ENCODE assay signal across 17 cellular contexts in the genomic region with DNA sequence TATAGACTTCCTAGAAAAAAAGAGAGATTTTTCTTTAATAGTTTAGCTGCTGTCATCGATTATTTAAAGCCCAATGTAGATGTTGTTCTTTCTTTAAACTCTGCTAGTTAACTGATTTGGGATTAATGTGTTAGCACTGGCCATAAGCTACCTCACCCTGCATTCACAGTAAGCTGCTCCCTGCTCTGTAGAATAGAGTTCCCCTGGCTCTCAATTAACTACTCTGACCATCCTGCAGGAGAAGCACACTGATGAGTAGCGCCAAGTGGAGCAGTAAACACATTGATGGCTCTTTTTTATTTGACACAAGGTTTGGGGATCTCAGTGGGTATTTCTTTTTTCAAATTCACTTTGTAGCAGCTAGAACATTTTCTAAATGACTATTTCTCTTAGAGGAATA.
DNase-seq lines count a peak whose midpoint lies in the region; ATAC-seq and TF ChIP-seq lines count a peak whose summit lies in the region.
"Had no signal": no experiment of that assay in that cellular context is flagged by ENCODE, and none has a peak within 500 bp of the region (broad histone marks: within the 10 kb centered on the region; RNA-seq: fewer than 3 reads in every experiment).

No MANE protein-coding gene starts in this region.

- DNase-seq in GM23338 (ENCODE audit: low spot score) (no peak), WERI-Rb-1 (peak; percentile 41), nephron progenitor cell (no peak), medulla oblongata (ENCODE audit: extremely low spot score) (no peak), left cardiac atrium (no peak)
- DNase-seq: ACHN; Caco-2; CD4-positive, alpha-beta T cell; GOT3; H7; IMR-90 had no signal

- intact Hi-C loops in left cardiac atrium (cut with DNase I), result no loop called here

- no peaks in the 10 kb centered on the region for H3K36me3 ChIP-seq in GM23338 (ENCODE audit: insufficient read depth)
- no peaks in the 10 kb centered on the region for H3K36me3 ChIP-seq in HEK293 (ENCODE audit: control insufficient read depth in 2 of 2, insufficient read depth in 1 of 2, low read length in 2 of 2)
- H3K36me3 ChIP-seq in WERI-Rb-1, result no peaks in the 10 kb centered on the region

- H3K27me3 Mint-ChIP-seq in GM23338 (ENCODE audit: insufficient read depth, low read depth, poor library complexity) (no peaks in the 10 kb centered on the region), nephron progenitor cell (ENCODE audit: low read depth, poor library complexity) (no peaks in the 10 kb centered on the region)
- H3K27me3 Mint-ChIP-seq: CD4-positive, alpha-beta T cell had no signal

- peaks cover 12% of the 10 kb centered on the region for H3K4me1 ChIP-seq in GM23338 (ENCODE audit: insufficient read depth)
- H3K4me1 ChIP-seq in HEK293 (ENCODE audit: control insufficient read depth, insufficient read depth, low read length), result peaks cover 23% of the 10 kb centered on the region

- H3K27ac ChIP-seq in GM23338 (ENCODE audit: low read depth) (no peak overlapping the region), HEK293 (ENCODE audit: extremely low read depth, low read depth, low read length) (no peak overlapping the region), WERI-Rb-1 (0 out of 2 replicates have a peak overlapping the region, but pooled peaks have one; percentile 4)
- H3K27ac ChIP-seq: C4-2B had no signal

- H3K27ac Mint-ChIP-seq in GM23338, result no peak overlapping the region
- H3K27ac Mint-ChIP-seq in nephron progenitor cell, result peak overlapping the region; percentile 5
- H3K27ac Mint-ChIP-seq: CD4-positive, alpha-beta T cell had no signal

- POLR2A ChIA-PET in HEK293 (lab: Yijun Ruan, JAX), result no interaction called here

- H3K9me3 ChIP-seq in HEK293 (ENCODE audit: control insufficient read depth, insufficient read depth, low read depth, low read length), result no peaks in the 10 kb centered on the region
- no peaks in the 10 kb centered on the region for H3K9me3 ChIP-seq in WERI-Rb-1 (ENCODE audit: severe bottlenecking)
- H3K9me3 ChIP-seq: Caco-2 had no signal

- no peaks in the 10 kb centered on the region for H3K9me2 ChIP-seq in GM23338 (ENCODE audit: insufficient read depth)

- TF ChIP-seq CTCF in GM23338 (conservative IDR thresholded peaks at IDR 0.05; ENCODE audit: low read depth in 2 of 2) (no peak), HEK293 (tag by site-specific recombination; IDR thresholded peaks at IDR 0.05) (no peak), WERI-Rb-1 (IDR thresholded peaks at IDR 0.05; ENCODE audit: low read depth, low read length) (no peak), nephron progenitor cell (IDR thresholded peaks at IDR 0.05) (no peak)

- H3K9me3 Mint-ChIP-seq in GM23338 (no peaks in the 10 kb centered on the region), nephron progenitor cell (no peaks in the 10 kb centered on the region)
- H3K9me3 Mint-ChIP-seq: CD4-positive, alpha-beta T cell had no signal

- no peaks in the 10 kb centered on the region for H4K20me1 ChIP-seq in GM23338 (replicated peaks; ENCODE audit: insufficient read depth)

- H3K4me3 ChIP-seq in GM23338 (no peak overlapping the region), HEK293 (ENCODE audit: low read depth, low read length) (no peak overlapping the region), WERI-Rb-1 (ENCODE audit: low read depth, low read length) (no peak overlapping the region)
- H3K4me3 ChIP-seq: K562 had no signal

- H3K4me3 Mint-ChIP-seq in GM23338 (no peak overlapping the region), nephron progenitor cell (no peak overlapping the region)
- H3K4me3 Mint-ChIP-seq: CD4-positive, alpha-beta T cell had no signal

- H2AFZ ChIP-seq in GM23338, result no peak overlapping the region

- no peaks in the 10 kb centered on the region for H3K36me3 Mint-ChIP-seq in GM23338 (ENCODE audit: low read depth)
- no peaks in the 10 kb centered on the region for H3K36me3 Mint-ChIP-seq in nephron progenitor cell (ENCODE audit: low read depth)

- ATAC-seq in GM23338, result peak; percentile 81
- ATAC-seq in GM21360 (IDR thresholded peaks at IDR 0.05; ENCODE audit: unreplicated experiment), result no peak
- ATAC-seq in GM21528 (IDR thresholded peaks at IDR 0.05; ENCODE audit: low FRiP score, unreplicated experiment), result no peak
- no peak for ATAC-seq in left cardiac atrium
- ATAC-seq: HCT116, K562 had no signal

- H3F3A ChIP-seq in GM23338 (replicated peaks; ENCODE audit: low read depth), result no peaks in the 10 kb centered on the region

- CTCF ChIA-PET in HEK293 (lab: Yijun Ruan, JAX), result interaction anchor here (0.6 kb wide), 1 partner anchor 180 kb away, joined by 3 read pairs; no protein-coding TSS in a partner anchor

- H3K4me2 ChIP-seq in GM23338, result no peak overlapping the region

- H3K27me3 ChIP-seq in GM23338 (ENCODE audit: insufficient read depth) (no peaks in the 10 kb centered on the region), WERI-Rb-1 (ENCODE audit: insufficient read depth, low read depth, severe bottlenecking) (no peaks in the 10 kb centered on the region)

- H3K4me1 Mint-ChIP-seq in GM23338 (peaks cover 16% of the 10 kb centered on the region), nephron progenitor cell (peaks cover 64% of the 10 kb centered on the region)

- no peaks in the 10 kb centered on the region for H3K79me2 ChIP-seq in GM23338 (replicated peaks; ENCODE audit: insufficient read depth)

TF ChIP-seq in GM23338, 12 proteins besides CTCF, POLR2A, EP300 and RAD21 (continues in another document):
- TF ChIP-seq JUNB (IDR thresholded peaks at IDR 0.05; ENCODE audit: unreplicated experiment) (no peak), NANOG (IDR thresholded peaks at IDR 0.05; ENCODE audit: borderline replicate concordance) (no peak), POLR2AphosphoS5 (IDR thresholded peaks at IDR 0.05; ENCODE audit: low read depth) (no peak), STAT1 (IDR thresholded peaks at IDR 0.05; ENCODE audit: unreplicated experiment) (no peak), CREB1 (CRISPR knock-in tag; IDR thresholded peaks at IDR 0.05; ENCODE audit: low read depth) (no peak)

TF ChIP-seq in HEK293, 187 proteins besides CTCF, POLR2A, EP300 and RAD21:
- TF ChIP-seq ZBTB17 (tag by site-specific recombination; IDR thresholded peaks at IDR 0.05) (0 out of 2 replicates have a peak, but pooled peaks have one; percentile 13), SP7 (tag by site-specific recombination; IDR thresholded peaks at IDR 0.05) (no peak)
